In genomic region chr7:124881981-124882380, GRCh38 we compare ENCODE assay signal across 25 cellular contexts.
"Had no signal": no experiment of that assay in that cellular context is flagged by ENCODE, and none has a peak within 500 bp of the region (broad histone marks: within the 10 kb centered on the region; RNA-seq: fewer than 3 reads in every experiment).

No MANE protein-coding gene starts in this region.

- H3K27ac ChIP-seq: colonic mucosa, epithelial cell of prostate, gastrocnemius medialis, lower lobe of right lung, neural progenitor cell, psoas muscle, skin epidermis, spleen, testis, tibial artery had no signal

- FAIRE-seq: keratinocyte had no signal

- H3K9me3 Mint-ChIP-seq: dendritic cell treated with granulocyte-macrophage colony-stimulating factor and Interleukin-4, amounts not matched to agents 40 ng/mL and 50 ng/mL, for 4 days; endodermal cell; nephron; neural progenitor cell; stimulated activated memory B cell treated with anti-CD40 and anti-IgM and Interleukin-4, amounts not matched to agents 10 μg/mL and 1 μg/mL and 100 μg/mL, for 72 hours; type B pancreatic cell had no signal

- H2AFZ ChIP-seq: neural progenitor cell had no signal

- H3K4me2 ChIP-seq: neural progenitor cell had no signal

- H3K4me1 ChIP-seq: colonic mucosa, gastrocnemius medialis, lower lobe of right lung, neural progenitor cell, psoas muscle, spleen, testis, tibial artery had no signal

- H3K27me3 ChIP-seq: colonic mucosa, gastrocnemius medialis, neural progenitor cell, spleen, testis, tibial artery had no signal

- H3K9me3 ChIP-seq: colonic mucosa, gastrocnemius medialis, lower lobe of right lung, psoas muscle, spleen, testis, tibial artery had no signal

- H3K4me1 Mint-ChIP-seq: endodermal cell; nephron; neural progenitor cell; stimulated activated memory B cell treated with anti-CD40 and anti-IgM and Interleukin-4, amounts not matched to agents 10 μg/mL and 1 μg/mL and 100 μg/mL, for 72 hours had no signal

- ATAC-seq: esophagus mucosa; gastrocnemius medialis; left ventricle myocardium superior; lower lobe of right lung; psoas muscle; right cardiac atrium; stimulated activated memory B cell treated with anti-CD40 and anti-IgM and Interleukin-4, amounts not matched to agents 10 μg/mL and 1 μg/mL and 100 μg/mL, for 72 hours; stimulated activated naive CD8-positive, alpha-beta T cell treated with anti-CD3 and anti-CD28 coated beads, Interleukin-15, Interleukin-2, amounts not matched to agents 100 U/mL and 50 U/mL, for 24 hours had no signal

- H3K27me3 Mint-ChIP-seq: dendritic cell treated with granulocyte-macrophage colony-stimulating factor and Interleukin-4, amounts not matched to agents 40 ng/mL and 50 ng/mL, for 4 days; stimulated activated memory B cell treated with anti-CD40 and anti-IgM and Interleukin-4, amounts not matched to agents 10 μg/mL and 1 μg/mL and 100 μg/mL, for 72 hours; type B pancreatic cell had no signal

- H3K9ac ChIP-seq: neural progenitor cell had no signal

- H3K36me3 ChIP-seq: colonic mucosa, gastrocnemius medialis, lower lobe of right lung, neural progenitor cell, tibial artery had no signal

- H3K27ac Mint-ChIP-seq: dendritic cell treated with granulocyte-macrophage colony-stimulating factor and Interleukin-4, amounts not matched to agents 40 ng/mL and 50 ng/mL, for 4 days; endodermal cell; nephron; neural progenitor cell; stimulated activated memory B cell treated with anti-CD40 and anti-IgM and Interleukin-4, amounts not matched to agents 10 μg/mL and 1 μg/mL and 100 μg/mL, for 72 hours; type B pancreatic cell had no signal

- H3K4me3 Mint-ChIP-seq: dendritic cell treated with granulocyte-macrophage colony-stimulating factor and Interleukin-4, amounts not matched to agents 40 ng/mL and 50 ng/mL, for 4 days; endodermal cell; nephron; neural progenitor cell; stimulated activated memory B cell treated with anti-CD40 and anti-IgM and Interleukin-4, amounts not matched to agents 10 μg/mL and 1 μg/mL and 100 μg/mL, for 72 hours; type B pancreatic cell had no signal

- H3K4me3 ChIP-seq: colonic mucosa, gastrocnemius medialis, lower lobe of right lung, neural progenitor cell, psoas muscle, skin epidermis, spleen, testis, tibial artery had no signal

- DNase-seq: colonic mucosa; effector CD8-positive, alpha-beta T cell; endodermal cell; foreskin fibroblast; gastrocnemius medialis; head of caudate nucleus; left ventricle myocardium superior; lower lobe of right lung; psoas muscle; right cardiac atrium; spleen; stimulated activated CD4-positive, alpha-beta T cell treated with anti-CD3 and anti-CD28 coated beads, Interleukin-4, amount 100 ng/mL, for 4 hours; stimulated activated naive CD8-positive, alpha-beta T cell treated with anti-CD3 and anti-CD28 coated beads, Interleukin-15, Interleukin-2, amounts not matched to agents 100 U/mL and 50 U/mL, for 24 hours; substantia nigra; testis; tibial artery had no signal
